In genomic region chr15:42735382-42736165, GRCh38 we compare ENCODE assay signal across 8 cellular contexts. TPM values are rescaled to one million over a fixed set of nuclear protein-coding genes. Genes with fewer than 3 reads are reported as not detected.
DNase-seq lines count a peak whose midpoint lies in the region; ATAC-seq and TF ChIP-seq lines count a peak whose summit lies in the region.

No MANE protein-coding gene starts in this region.

- H3K4me2 ChIP-seq in OCI-LY1 (ENCODE audit: low read length) (peak overlapping the region; percentile 91), neuronal stem cell (ENCODE audit: insufficient read depth, low read length, poor library complexity, severe bottlenecking) (peak overlapping the region; percentile 70)

- no peaks in the 10 kb centered on the region for H3K79me2 ChIP-seq in OCI-LY1 (ENCODE audit: insufficient read depth, low read length)

- DNase-seq in CD4-positive, alpha-beta memory T cell = no peak
- no peak for DNase-seq in endothelial cell (ENCODE audit: low spot score)
- DNase-seq in neuronal stem cell (ENCODE audit: low spot score) = no peak
- DNase-seq in amygdala (lab: John Stamatoyannopoulos, UW) = no peak
- DNase-seq in foreskin keratinocyte = no peak
- no peak for DNase-seq in SK-N-DZ (ENCODE audit: low spot score)
- no peak for DNase-seq in NOMO-1 (lab: John Stamatoyannopoulos, UW; ENCODE audit: unreplicated experiment in 2 of 2)

- H3K18ac ChIP-seq in neuronal stem cell (ENCODE audit: low read length) = no peak overlapping the region

- H2BK5ac ChIP-seq in neuronal stem cell (ENCODE audit: low read length) = peak overlapping the region; percentile 45

- H3K9ac ChIP-seq in OCI-LY1 (ENCODE audit: low read length) (peak overlapping the region; percentile 85), neuronal stem cell (ENCODE audit: low read depth, low read length, poor library complexity) (no peak overlapping the region)

- H3K27ac ChIP-seq in CD4-positive, alpha-beta memory T cell (ENCODE audit: low read depth, low read length) = peak overlapping the region; percentile 82
- H3K27ac ChIP-seq in OCI-LY1 (ENCODE audit: low read depth, low read length, poor library complexity, severe bottlenecking) = no peak overlapping the region
- no peak overlapping the region for H3K27ac ChIP-seq in neuronal stem cell (replicated peaks; ENCODE audit: low read length)
- no peak overlapping the region for H3K27ac ChIP-seq in foreskin keratinocyte

- no CpG with 5 or more reads among the region's 19 CpGs for WGBS in neuronal stem cell (ENCODE audit: extremely low coverage in 2 of 2, insufficient read length in 2 of 2, insufficient replicate concordance in 1 of 2), 2 donors

- POLR2A ChIA-PET in CD4-positive, alpha-beta memory T cell (lab: Charles Lee; ENCODE audit: partially characterized antibody) = interaction anchor here (5.0 kb wide), 1 partner anchor 187 kb away, joined by 21 read pairs; the partner anchor contains the start of gene TTBK2

- TF ChIP-seq CTCF in OCI-LY1 (IDR thresholded peaks at IDR 0.05; ENCODE audit: low read length) = no peak
- TF ChIP-seq CTCF in endothelial cell (IDR thresholded peaks at IDR 0.05; ENCODE audit: unreplicated experiment) = no peak
- TF ChIP-seq CTCF in foreskin keratinocyte (conservative IDR thresholded peaks at IDR 0.05) = no peak

- H2AFZ ChIP-seq in OCI-LY1 (ENCODE audit: low read length) (no peak overlapping the region), neuronal stem cell (ENCODE audit: low read length) (peak overlapping the region; percentile 96)

- no peak overlapping the region for H3K14ac ChIP-seq in neuronal stem cell (ENCODE audit: low read length)

- peak overlapping the region; percentile 65 for H2AK5ac ChIP-seq in neuronal stem cell (ENCODE audit: low read depth, low read length)

- no peaks in the 10 kb centered on the region for H3K9me3 ChIP-seq in CD4-positive, alpha-beta memory T cell (ENCODE audit: control insufficient read depth in 1 of 2, low read length in 2 of 2)
- H3K9me3 ChIP-seq in OCI-LY1 (ENCODE audit: low read length) = no peaks in the 10 kb centered on the region
- H3K9me3 ChIP-seq in neuronal stem cell (replicated peaks in 1 of 2; ENCODE audit: control insufficient read depth in 2 of 2, insufficient read depth in 1 of 2, low read depth in 1 of 2, low read length in 2 of 2) = no peaks in the 10 kb centered on the region

- no peaks in the 10 kb centered on the region for H3K79me1 ChIP-seq in neuronal stem cell (ENCODE audit: low read depth, low read length)

- no peak overlapping the region for H3K23ac ChIP-seq in neuronal stem cell (ENCODE audit: low read depth, low read length, poor library complexity)

- intact Hi-C loops in CD4-positive, alpha-beta memory T cell (cut with micrococcal nuclease) = loop anchor here (5.0 to 10.0 kb wide), 2 partner anchors 158 to 449 kb away; partner anchors contain the start of genes CCNDBP1 and STARD9

- H3K36me3 Mint-ChIP-seq in CD4-positive, alpha-beta memory T cell = peaks cover 24 to 32% of the 10 kb centered on the region in 2 donors
- H3K36me3 Mint-ChIP-seq in endothelial cell (ENCODE audit: low read depth, unreplicated experiment) = peaks cover 33% of the 10 kb centered on the region

- peaks cover 21% of the 10 kb centered on the region for H3K4me1 ChIP-seq in CD4-positive, alpha-beta memory T cell (ENCODE audit: insufficient read depth, low read length)
- peaks cover 25% of the 10 kb centered on the region for H3K4me1 ChIP-seq in OCI-LY1 (ENCODE audit: insufficient read depth, low read length, severe bottlenecking)
- H3K4me1 ChIP-seq in neuronal stem cell (ENCODE audit: control insufficient read depth in 2 of 2, insufficient read depth in 1 of 2, low read depth in 1 of 2, low read length in 2 of 2) = peaks cover 3% of the 10 kb centered on the region in 2 donors
- no peaks in the 10 kb centered on the region for H3K4me1 ChIP-seq in foreskin keratinocyte

- H4K8ac ChIP-seq in neuronal stem cell (ENCODE audit: low read depth, low read length) = no peak overlapping the region

- peak overlapping the region; percentile 74 to 85 (median 82) for H3K4me3 Mint-ChIP-seq in CD4-positive, alpha-beta memory T cell
- peak overlapping the region; percentile 95 for H3K4me3 Mint-ChIP-seq in endothelial cell (ENCODE audit: unreplicated experiment)

- peak overlapping the region; percentile 58 to 80 for H3K4me3 ChIP-seq in CD4-positive, alpha-beta memory T cell (ENCODE audit: low read length in 2 of 2)
- H3K4me3 ChIP-seq in OCI-LY1 (ENCODE audit: low read depth, low read length, poor library complexity, severe bottlenecking) (peak overlapping the region; percentile 92), neuronal stem cell (ENCODE audit: low read length in 2 of 2) (peak overlapping the region in 1 of 2 donors; percentile 94)

- H3K27me3 ChIP-seq in CD4-positive, alpha-beta memory T cell (ENCODE audit: insufficient read depth, low read length) = no peaks in the 10 kb centered on the region
- no peaks in the 10 kb centered on the region for H3K27me3 ChIP-seq in OCI-LY1 (ENCODE audit: insufficient read depth, low read length)
- H3K27me3 ChIP-seq in neuronal stem cell (ENCODE audit: control insufficient read depth in 3 of 3, insufficient read depth in 3 of 3, low read depth in 1 of 3, low read length in 3 of 3) = no peaks in the 10 kb centered on the region
- H3K27me3 ChIP-seq in foreskin keratinocyte = no peaks in the 10 kb centered on the region

- H3K36me3 ChIP-seq in CD4-positive, alpha-beta memory T cell (ENCODE audit: insufficient read depth, low read length) = peaks cover 33% of the 10 kb centered on the region
- peaks cover 43% of the 10 kb centered on the region; the same call in 1 of the 2 replicates for H3K36me3 ChIP-seq in OCI-LY1 (ENCODE audit: insufficient read depth, low read length)
- peaks cover 37 to 52% of the 10 kb centered on the region in 2 donors for H3K36me3 ChIP-seq in neuronal stem cell (replicated peaks in 1 of 2; ENCODE audit: control insufficient read depth in 2 of 2, insufficient read depth in 2 of 2, low read length in 2 of 2)

- H3K27ac Mint-ChIP-seq in CD4-positive, alpha-beta memory T cell = peak overlapping the region in 6 of 7 donors; percentile 52 to 86 (median 83)
- no peak overlapping the region for H3K27ac Mint-ChIP-seq in endothelial cell (ENCODE audit: unreplicated experiment)

- H3F3A ChIP-seq in OCI-LY1 (ENCODE audit: insufficient read depth, low read length) = no peaks in the 10 kb centered on the region

- ATAC-seq in foreskin keratinocyte = no peak

- no peak overlapping the region for H2BK15ac ChIP-seq in neuronal stem cell (ENCODE audit: low read length)

- H4K91ac ChIP-seq in neuronal stem cell (ENCODE audit: low read depth, low read length, poor library complexity) = no peak overlapping the region

- no peaks in the 10 kb centered on the region for H3K9me2 ChIP-seq in OCI-LY1 (ENCODE audit: low read depth, low read length)

- H4K20me1 ChIP-seq in OCI-LY1 (ENCODE audit: insufficient read depth, low read length) = no peaks in the 10 kb centered on the region

- H3K4me1 Mint-ChIP-seq in CD4-positive, alpha-beta memory T cell = peaks cover 6 to 29% (median 10%) of the 10 kb centered on the region in 4 donors
- H3K4me1 Mint-ChIP-seq in endothelial cell (ENCODE audit: unreplicated experiment) = no peaks in the 10 kb centered on the region

- H2BK12ac ChIP-seq in neuronal stem cell (ENCODE audit: low read length) = no peak overlapping the region

- no peaks in the 10 kb centered on the region for H3K9me3 Mint-ChIP-seq in CD4-positive, alpha-beta memory T cell
- no peaks in the 10 kb centered on the region for H3K9me3 Mint-ChIP-seq in endothelial cell (ENCODE audit: unreplicated experiment)

- CTCF ChIA-PET in CD4-positive, alpha-beta memory T cell (lab: Charles Lee; ENCODE audit: partially characterized antibody) = interaction anchor here (0.7 to 1.7 kb wide), 2 partner anchors 191 kb away, joined by 3 to 5 read pairs; no protein-coding TSS in a partner anchor

- H3K27me3 Mint-ChIP-seq in CD4-positive, alpha-beta memory T cell = no peaks in the 10 kb centered on the region
- peaks cover 12% of the 10 kb centered on the region for H3K27me3 Mint-ChIP-seq in endothelial cell (ENCODE audit: unreplicated experiment)

- H3K4ac ChIP-seq in neuronal stem cell (ENCODE audit: low read length) = no peak overlapping the region

- H2BK120ac ChIP-seq in neuronal stem cell (ENCODE audit: low read depth, low read length) = no peak overlapping the region

RNA-seq across cellular contexts. Expression of gene CDAN1, which starts 1.4 kb away (rescaled TPM):
- total RNA-seq in CD4-positive, alpha-beta memory T cell = 10 to 100 TPM; 35.1 to 36.5 TPM
- polyA plus RNA-seq in CD4-positive, alpha-beta memory T cell = 1 to 10 TPM; 5.7 to 9.5 TPM
- total RNA-seq in endothelial cell (ENCODE audit: unreplicated experiment) (29.9 TPM), foreskin keratinocyte (9.9 and 10.9 TPM in 2 replicates)
- 7.9 TPM for polyA plus RNA-seq in neuronal stem cell (2013, experiment 1 of 2)
- 7.9 TPM for polyA plus RNA-seq in neuronal stem cell (2013, experiment 2 of 2)
- 6.3 and 7.6 TPM in 2 replicates for polyA plus RNA-seq in foreskin keratinocyte
- 20.1 and 23.7 TPM in 2 replicates for polyA plus RNA-seq in SK-N-DZ (2014; cell fraction: cytosol; rRNA removed)
- 47.4 and 58.0 TPM in 2 replicates for polyA plus RNA-seq in SK-N-DZ (2014; cell fraction: nucleus; rRNA removed)
